ENCODE assay signal across 11 cellular contexts in the genomic region with DNA sequence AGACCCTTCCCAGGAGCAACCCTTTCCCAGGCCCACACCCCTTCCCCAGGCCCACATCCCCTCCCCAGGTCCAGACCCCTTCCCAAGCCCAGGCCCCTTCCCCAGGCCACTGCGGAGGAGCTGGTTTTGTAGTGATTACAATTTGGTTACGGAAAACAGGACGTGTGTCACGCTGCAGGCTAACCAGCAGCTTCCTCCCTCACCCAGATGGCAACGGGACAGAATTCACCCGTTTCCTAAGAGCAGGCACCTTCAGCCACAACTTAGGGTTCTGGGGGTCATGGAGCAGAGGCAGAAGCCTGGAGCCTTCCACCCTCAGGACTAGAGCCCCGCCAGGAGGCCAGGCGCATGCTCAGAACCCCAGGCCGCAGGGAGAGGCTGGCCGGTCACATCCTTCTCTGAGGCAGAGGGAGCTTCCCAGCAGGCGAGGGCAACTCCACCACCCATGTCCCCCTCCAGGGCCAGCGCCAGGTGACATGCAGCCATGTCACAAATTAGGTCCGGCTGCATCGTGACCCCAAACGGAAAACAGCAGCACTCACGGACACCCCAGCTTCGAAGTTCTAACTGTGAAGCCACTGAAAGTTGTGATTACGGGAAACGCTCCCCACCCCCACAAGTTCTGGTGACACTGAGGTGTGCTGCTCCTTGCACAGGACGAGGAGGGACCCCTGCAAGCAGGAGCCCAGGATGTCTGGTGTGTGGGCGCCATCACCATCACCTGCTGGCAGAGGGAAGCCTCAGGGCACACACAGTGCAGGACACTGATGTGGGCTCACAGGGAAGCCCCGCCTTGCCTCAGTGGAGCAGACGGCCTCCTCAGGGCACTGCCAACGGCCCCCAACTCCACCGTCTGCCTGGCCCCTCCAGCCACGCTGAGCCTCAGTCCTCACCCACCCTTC. TPM values are rescaled to one million over a fixed set of nuclear protein-coding genes. Genes with fewer than 3 reads are reported as not detected.
A peak's percentile ranks its signal among the peaks of the same experiment; 100 is the strongest.
DNase-seq lines count a peak whose midpoint lies in the region; ATAC-seq and TF ChIP-seq lines count a peak whose summit lies in the region.
"Had no signal": no experiment of that assay in that cellular context is flagged by ENCODE, and none has a peak within 500 bp of the region (broad histone marks: within the 10 kb centered on the region; RNA-seq: fewer than 3 reads in every experiment).

No MANE protein-coding gene starts in this region.

- TF ChIP-seq CTCF in heart left ventricle (IDR thresholded peaks at IDR 0.05) (no peak), OCI-LY7 (conservative IDR thresholded peaks at IDR 0.05; ENCODE audit: low read length) (no peak)

- no peak for ATAC-seq in heart left ventricle
- ATAC-seq in left ventricle myocardium superior, result no peak
- ATAC-seq in stimulated activated naive B cell treated with anti-CD40 and anti-IgM and Interleukin-4, amounts not matched to agents 10 μg/mL and 1 μg/mL and 100 μg/mL, for 72 hours (replicated peaks), result peak; percentile 13 to 21
- no peak for ATAC-seq in HG02678 (IDR thresholded peaks at IDR 0.05; ENCODE audit: unreplicated experiment)
- ATAC-seq in HG03469 (IDR thresholded peaks at IDR 0.05; ENCODE audit: unreplicated experiment), result no peak
- ATAC-seq: GM23338 had no signal

- no peaks in the 10 kb centered on the region for H3K27me3 ChIP-seq in heart left ventricle

- peak overlapping the region; percentile 59 to 68 for H3K4me3 Mint-ChIP-seq in stimulated activated naive B cell treated with anti-CD40 and anti-IgM and Interleukin-4, amounts not matched to agents 10 μg/mL and 1 μg/mL and 100 μg/mL, for 72 hours
- H3K4me3 Mint-ChIP-seq: GM23338 had no signal

- no TSS peak for BruUV-seq in OCI-LY7 (replicated peaks; lab: Mats Ljungman, UMichigan)

- H3K36me3 ChIP-seq in heart left ventricle (no peaks in the 10 kb centered on the region), OCI-LY7 (ENCODE audit: insufficient read depth, low read length) (no peaks in the 10 kb centered on the region)

- peak overlapping the region; percentile 48 for H3K4me2 ChIP-seq in OCI-LY7 (ENCODE audit: low read length)
- H3K4me2 ChIP-seq: GM23338 had no signal

- peak overlapping the region in 7 of 12 donors; percentile 30 to 83 (median 65) for H3K27ac ChIP-seq in heart left ventricle
- H3K27ac ChIP-seq in OCI-LY7 (ENCODE audit: low read depth, low read length, poor library complexity, severe bottlenecking), result no peak overlapping the region

- H3K9me3 Mint-ChIP-seq in stimulated activated naive B cell treated with anti-CD40 and anti-IgM and Interleukin-4, amounts not matched to agents 10 μg/mL and 1 μg/mL and 100 μg/mL, for 72 hours, result no peaks in the 10 kb centered on the region
- H3K9me3 Mint-ChIP-seq: GM23338 had no signal

- CTCF ChIA-PET in OCI-LY7 (lab: Charles Lee; ENCODE audit: unreplicated experiment), result no interaction called here

- H3K9me3 ChIP-seq in heart left ventricle (no peaks in the 10 kb centered on the region), OCI-LY7 (ENCODE audit: low read length) (no peaks in the 10 kb centered on the region)

- no peak overlapping the region for H2AFZ ChIP-seq in OCI-LY7 (ENCODE audit: low read length)
- H2AFZ ChIP-seq: GM23338 had no signal

- TF ChIP-seq POLR2A in heart left ventricle (IDR thresholded peaks at IDR 0.05), result no peak

- H3K9me2 ChIP-seq in OCI-LY7 (ENCODE audit: insufficient read depth, low read length), result no peaks in the 10 kb centered on the region

- DNase-seq in heart left ventricle, result no peak
- DNase-seq in left ventricle myocardium superior, result no peak
- DNase-seq in OCI-LY7 (ENCODE audit: low spot score), result no peak
- peak; percentile 73 to 76 for DNase-seq in dermis microvascular lymphatic vessel endothelial cell (ENCODE audit: low read depth in 2 of 2)
- no peak for DNase-seq in stimulated activated naive B cell treated with anti-CD40 and anti-IgM and Interleukin-4, amounts not matched to agents 10 μg/mL and 1 μg/mL and 100 μg/mL, for 72 hours
- no peak for DNase-seq in NCI-H1417 (lab: John Stamatoyannopoulos, UW)
- DNase-seq: NCI-H1930, RPMI8226 had no signal

- intact Hi-C loops in heart left ventricle (cut with DNase I), result no loop called here
- intact Hi-C loops in left ventricle myocardium superior (cut with micrococcal nuclease), result no loop called here
- intact Hi-C loops in OCI-LY7 (cut with micrococcal nuclease; ENCODE audit: unreplicated experiment), result no loop called here

- WGBS in heart left ventricle, 4 donors, result 77 to 84% (median 79%) methylated on average over 22 to 26 of the region's 26 CpGs

- no peak overlapping the region for H3K4me3 ChIP-seq in heart left ventricle
- H3K4me3 ChIP-seq in OCI-LY7 (ENCODE audit: low read depth, low read length, poor library complexity, severe bottlenecking), result no peak overlapping the region
- H3K4me3 ChIP-seq: GM23338 had no signal

- H3K27me3 Mint-ChIP-seq in stimulated activated naive B cell treated with anti-CD40 and anti-IgM and Interleukin-4, amounts not matched to agents 10 μg/mL and 1 μg/mL and 100 μg/mL, for 72 hours, result no peaks in the 10 kb centered on the region

- H4K20me1 ChIP-seq in OCI-LY7 (ENCODE audit: insufficient read depth, low read length), result peaks cover 7% of the 10 kb centered on the region; the same call in 1 of the 2 replicates

- peak overlapping the region; percentile 65 for H3K27ac Mint-ChIP-seq in stimulated activated naive B cell treated with anti-CD40 and anti-IgM and Interleukin-4, amounts not matched to agents 10 μg/mL and 1 μg/mL and 100 μg/mL, for 72 hours
- H3K27ac Mint-ChIP-seq: GM23338 had no signal

- peaks cover 2 to 4% of the 10 kb centered on the region in 2 donors for H3K36me3 Mint-ChIP-seq in stimulated activated naive B cell treated with anti-CD40 and anti-IgM and Interleukin-4, amounts not matched to agents 10 μg/mL and 1 μg/mL and 100 μg/mL, for 72 hours

- H3K4me1 ChIP-seq in heart left ventricle, result peaks cover 5 to 43% (median 21%) of the 10 kb centered on the region in 12 donors
- H3K4me1 ChIP-seq in OCI-LY7 (ENCODE audit: insufficient read depth, low read length, poor library complexity, severe bottlenecking), result peaks cover 16% of the 10 kb centered on the region

- H3K79me2 ChIP-seq in OCI-LY7 (ENCODE audit: insufficient read depth, low read depth, low read length), result peaks cover 5% of the 10 kb centered on the region; the same call in 1 of the 2 replicates

- peaks cover 33 to 59% of the 10 kb centered on the region in 2 donors for H3K4me1 Mint-ChIP-seq in stimulated activated naive B cell treated with anti-CD40 and anti-IgM and Interleukin-4, amounts not matched to agents 10 μg/mL and 1 μg/mL and 100 μg/mL, for 72 hours
- H3K4me1 Mint-ChIP-seq: GM23338 had no signal

- POLR2A ChIA-PET in OCI-LY7 (lab: Charles Lee), result no interaction called here

RNA-seq across cellular contexts. Expression of gene BRF1, which starts 7.7 kb away (rescaled TPM):
- total RNA-seq in heart left ventricle (10 to 100 TPM; 13.3 to 25.3 (median 18.7) TPM), left ventricle myocardium superior (20.3 TPM), OCI-LY7 (2022) (26.4 and 27.0 TPM in 2 replicates), dermis microvascular lymphatic vessel endothelial cell (20.8 and 27.1 TPM in 2 replicates)
- polyA plus RNA-seq in heart left ventricle, result 10 to 100 TPM; 17.1 to 19.4 TPM
- total RNA-seq in OCI-LY7 (2014; rRNA removed; shearing (Covaris generic)), result 23.7 and 25.5 TPM in 2 replicates

RNA-seq across cellular contexts. Expression of gene PACS2, which starts 21.5 kb away (rescaled TPM):
- total RNA-seq in heart left ventricle (10 to 100 TPM; 47.3 to 90.3 (median 60.8) TPM), left ventricle myocardium superior (76.2 TPM), OCI-LY7 (2022) (45.4 and 47.3 TPM in 2 replicates), dermis microvascular lymphatic vessel endothelial cell (30.3 and 54.6 TPM in 2 replicates)
- polyA plus RNA-seq in heart left ventricle, result 10 to 100 TPM; 50.7 to 78.7 TPM
- 35.3 and 46.9 TPM in 2 replicates for total RNA-seq in OCI-LY7 (2014; rRNA removed; shearing (Covaris generic))

RNA-seq across cellular contexts. Expression of gene BTBD6, which starts 44.7 kb away (rescaled TPM):
- total RNA-seq in heart left ventricle (10 to 100 TPM; 28.8 to 51.8 (median 34.8) TPM), left ventricle myocardium superior (51.6 TPM), OCI-LY7 (2022) (5.7 and 6.9 TPM in 2 replicates), dermis microvascular lymphatic vessel endothelial cell (33.4 and 54.1 TPM in 2 replicates)
- 10 to 100 TPM; 40.7 to 56.3 TPM for polyA plus RNA-seq in heart left ventricle
- 27.9 and 30.0 TPM in 2 replicates for total RNA-seq in OCI-LY7 (2014; rRNA removed; shearing (Covaris generic))

Comparison
In these comparisons a context has a peak if more than half of its experiments do, and no peak if none do; other contexts are left out.
1. ATAC-seq: peak in stimulated activated naive B cell treated with anti-CD40 and anti-IgM and Interleukin-4, amounts not matched to agents 10 μg/mL and 1 μg/mL and 100 μg/mL, for 72 hours (2 of 2); none in heart left ventricle (0 of 4), left ventricle myocardium superior (single experiment), HG02678 (single experiment) and HG03469 (single experiment).
2. DNase-seq: peak in dermis microvascular lymphatic vessel endothelial cell (2 of 2); none in heart left ventricle (0 of 5), left ventricle myocardium superior (single experiment), OCI-LY7 (single experiment), stimulated activated naive B cell treated with anti-CD40 and anti-IgM and Interleukin-4, amounts not matched to agents 10 μg/mL and 1 μg/mL and 100 μg/mL, for 72 hours (single experiment) and NCI-H1417 (0 of 3).